ENCODE assay signal across 8 cellular contexts in the genomic region with DNA sequence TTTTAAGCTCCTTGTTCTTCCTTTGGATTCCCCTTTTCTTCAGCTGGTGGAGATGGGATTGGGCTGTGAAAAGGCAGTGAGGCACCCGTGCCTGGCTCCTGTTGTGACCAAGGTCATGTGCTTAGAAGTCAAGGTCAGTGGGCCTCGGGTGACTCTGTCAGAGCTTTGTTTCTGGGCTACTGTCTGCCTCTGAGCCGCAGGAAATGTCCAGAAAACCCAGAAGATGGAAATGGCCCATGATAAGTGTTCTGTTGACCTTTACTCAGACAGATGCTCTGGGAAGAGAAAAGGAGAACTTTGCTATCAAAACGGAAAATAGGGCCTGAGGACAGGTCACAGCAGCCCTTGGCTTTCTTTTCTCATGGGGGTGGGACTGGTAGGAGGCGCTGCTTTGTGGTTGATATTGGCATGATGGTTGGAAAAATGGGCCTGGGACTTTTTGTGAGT. TPM values are rescaled to one million over a fixed set of nuclear protein-coding genes. Genes with fewer than 3 reads are reported as not detected.
DNase-seq lines count a peak whose midpoint lies in the region; ATAC-seq and TF ChIP-seq lines count a peak whose summit lies in the region.

No MANE protein-coding gene starts in this region.

- peaks cover 61 to 68% (median 67%) of the 10 kb centered on the region in 3 donors for H3K4me1 Mint-ChIP-seq in T-cell
- H3K4me1 Mint-ChIP-seq in effector memory CD8-positive, alpha-beta T cell (ENCODE audit: low read depth in 2 of 2), result peaks cover 48 to 50% of the 10 kb centered on the region in 2 donors

- H3K9me3 ChIP-seq in GM23248 (ENCODE audit: low read depth), result no peaks in the 10 kb centered on the region
- H3K9me3 ChIP-seq in gastrocnemius medialis, result no peaks in the 10 kb centered on the region

- H3K4me1 ChIP-seq in GM23248 (ENCODE audit: insufficient read depth), result peaks cover 24% of the 10 kb centered on the region
- peaks cover 32 to 45% of the 10 kb centered on the region in 2 donors for H3K4me1 ChIP-seq in gastrocnemius medialis

- no peaks in the 10 kb centered on the region for H3K9me2 ChIP-seq in GM23248 (ENCODE audit: insufficient read depth)

- peak overlapping the region; percentile 99 for H3K9ac ChIP-seq in GM23248

- intact Hi-C loops in gastrocnemius medialis (cut with DNase I; ENCODE audit: low total_unique reads), result loop anchor here (5.0 kb wide), 1 partner anchor 110 kb away; no protein-coding TSS in a partner anchor

- ATAC-seq in T-cell (replicated peaks in 1 of 4) (no peak), gastrocnemius medialis (no peak), GM18517 (IDR thresholded peaks at IDR 0.05; ENCODE audit: unreplicated experiment) (no peak)
- ATAC-seq in effector memory CD8-positive, alpha-beta T cell (replicated peaks), result no peak

- POLR2A ChIA-PET in T-cell (lab: Charles Lee), result no interaction called here

- H3K27ac ChIP-seq in GM23248 (peak overlapping the region; percentile 47), gastrocnemius medialis (peak overlapping the region; percentile 39 to 94 (median 91))

- peaks cover 7% of the 10 kb centered on the region; the same call in 1 of the 2 replicates for H4K20me1 ChIP-seq in GM23248 (ENCODE audit: insufficient read depth)

- peak overlapping the region; percentile 76 for H3K4me3 ChIP-seq in GM23248
- no peak overlapping the region for H3K4me3 ChIP-seq in gastrocnemius medialis

- H3K27me3 Mint-ChIP-seq in T-cell, result no peaks in the 10 kb centered on the region
- no peaks in the 10 kb centered on the region for H3K27me3 Mint-ChIP-seq in effector memory CD8-positive, alpha-beta T cell

- in situ Hi-C loops in GM23248 (cut with MboI), result no loop called here
- in situ Hi-C loops in gastrocnemius medialis (cut with MboI; ENCODE audit: low sequenced_read_pairs in 4 of 4), result loop anchor here in 2 of 4 donors (10.0 to 25.0 kb wide), 2 partner anchors 73 to 110 kb away; no protein-coding TSS in a partner anchor

- TF ChIP-seq POLR2A in gastrocnemius medialis (IDR thresholded peaks at IDR 0.05), result no peak

- peak; percentile 37 for DNase-seq in GM23248
- no peak for DNase-seq in T-cell
- DNase-seq in effector memory CD8-positive, alpha-beta T cell, result no peak
- DNase-seq in gastrocnemius medialis, result no peak
- DNase-seq in mucosa of gallbladder (ENCODE audit: low spot score), result no peak
- no peak for DNase-seq in NCI-H748 treated with DMSO at 0.1 percent for 48 hours (lab: John Stamatoyannopoulos, UW)
- DNase-seq in DMS79 (lab: John Stamatoyannopoulos, UW), result no peak

- WGBS in GM23248 (ENCODE audit: low coverage in 1 of 2, low lambda C conversion rate in 2 of 2, missing lambda C conversion rate in 2 of 2), 2 experiments, result 23 to 30% methylated on average over 5 of the region's 5 CpGs

- H3K27ac Mint-ChIP-seq in T-cell, result peak overlapping the region; percentile 74 to 75
- peak overlapping the region; percentile 95 to 96 for H3K27ac Mint-ChIP-seq in effector memory CD8-positive, alpha-beta T cell

- no peak for TF ChIP-seq CTCF in gastrocnemius medialis (IDR thresholded peaks at IDR 0.05 in 4 of 5, conservative IDR thresholded peaks at IDR 0.05 in 1 of 5)

- H3K4me2 ChIP-seq in GM23248 (ENCODE audit: unreplicated experiment), result peak overlapping the region; percentile 94

- peaks cover 15% of the 10 kb centered on the region; the same call in 1 of the 2 replicates for H3F3A ChIP-seq in GM23248 (ENCODE audit: insufficient read depth)

- H3K4me3 Mint-ChIP-seq in T-cell, result peak overlapping the region; percentile 84 to 97 (median 90)
- H3K4me3 Mint-ChIP-seq in effector memory CD8-positive, alpha-beta T cell, result peak overlapping the region; percentile 86 to 95

- CTCF ChIA-PET in T-cell (lab: Charles Lee), result no interaction called here

- no peaks in the 10 kb centered on the region for H3K27me3 ChIP-seq in GM23248 (replicated peaks; ENCODE audit: insufficient read depth)
- no peaks in the 10 kb centered on the region for H3K27me3 ChIP-seq in gastrocnemius medialis

- H3K79me2 ChIP-seq in GM23248 (ENCODE audit: insufficient read depth), result peaks cover 84% of the 10 kb centered on the region

- peaks cover 3% of the 10 kb centered on the region for H3K36me3 Mint-ChIP-seq in T-cell
- H3K36me3 Mint-ChIP-seq in effector memory CD8-positive, alpha-beta T cell (ENCODE audit: insufficient read depth), result peaks cover 25% of the 10 kb centered on the region

- H3K36me3 ChIP-seq in GM23248 (ENCODE audit: low read depth) (no peaks in the 10 kb centered on the region), gastrocnemius medialis (no peaks in the 10 kb centered on the region)

- no peaks in the 10 kb centered on the region for H3K9me3 Mint-ChIP-seq in T-cell
- no peaks in the 10 kb centered on the region for H3K9me3 Mint-ChIP-seq in effector memory CD8-positive, alpha-beta T cell

- no peak overlapping the region for H2AFZ ChIP-seq in GM23248

RNA-seq across cellular contexts. Expression of a gene that starts 2.9 kb away (rescaled TPM):
- total RNA-seq in GM23248 (2014; rRNA removed; shearing (Covaris generic)), result 25.5 and 28.6 TPM in 2 replicates
- 16.2 and 16.5 TPM in 2 replicates for polyA plus RNA-seq in GM23248 (2016; fragmentation: Nextera tagmentation; extraction: Ambion mirVana)
- total RNA-seq in T-cell (10 to 100 TPM; 59.4 to 68.1 (median 63.0) TPM), gastrocnemius medialis (10 to 100 TPM; 19.3 to 43.7 (median 26.2) TPM), mucosa of gallbladder (27.6 TPM)
